1 cellular context compared by ENCODE assay signal in genomic region chr3:53806182-53807116, GRCh38.
TF ChIP-seq lines count a peak whose summit lies in the region.

No MANE protein-coding gene starts in this region.

TF ChIP-seq in GM12878, 131 proteins besides CTCF, POLR2A, EP300 and RAD21 (continued from another document):
- 0 out of 2 replicates have a peak, but pooled peaks have one; percentile 21 for TF ChIP-seq HDGF (IDR thresholded peaks at IDR 0.05)
